ENCODE assay signal across 12 cellular contexts in the genomic region with DNA sequence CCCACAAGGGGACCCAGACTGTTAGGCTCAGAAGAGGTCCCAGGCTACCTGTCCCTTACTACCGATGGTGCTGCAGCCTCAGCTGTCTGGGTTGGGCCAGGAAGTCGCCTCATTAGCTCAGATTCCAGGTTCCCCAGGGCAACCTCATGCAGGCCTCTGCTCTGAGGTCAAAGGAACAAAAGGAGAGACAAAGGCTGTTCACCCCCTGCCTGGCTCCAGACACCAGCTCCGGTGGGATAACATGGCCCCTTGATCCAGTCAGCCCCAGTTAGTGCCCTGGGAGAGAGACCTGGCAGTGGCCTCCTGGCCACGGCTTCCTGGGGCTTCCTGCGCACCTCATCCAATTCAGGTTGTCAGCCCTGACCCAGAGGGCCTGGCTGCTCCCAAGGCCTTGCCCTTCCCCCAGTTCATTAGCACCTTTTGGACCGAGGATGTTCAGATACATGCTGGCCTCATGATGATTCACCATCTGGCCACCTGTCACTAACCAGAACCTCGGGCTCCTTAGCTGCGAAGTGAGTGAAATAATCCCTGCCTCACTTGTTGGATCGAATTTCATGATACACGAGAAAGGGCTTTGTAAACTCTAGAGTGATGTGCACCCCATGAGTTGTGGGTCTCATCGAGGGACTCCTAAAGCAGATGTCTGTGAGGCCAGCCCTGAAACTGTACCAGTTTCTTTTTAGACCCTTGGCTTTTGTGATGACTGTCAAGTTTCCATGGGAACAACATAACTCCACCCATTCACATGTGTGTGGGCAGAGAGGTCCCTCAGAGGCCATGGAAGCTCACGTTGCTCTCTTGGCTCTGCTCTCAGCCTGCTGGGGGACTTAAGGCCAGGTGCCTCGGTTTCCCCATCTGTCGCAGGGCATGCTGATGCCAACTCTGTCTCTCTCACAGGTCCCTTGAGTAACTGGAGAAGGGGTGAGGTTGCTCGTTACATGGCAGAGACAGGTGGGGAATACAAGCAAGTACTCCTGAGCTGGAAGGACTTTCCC.
A peak's percentile ranks its signal among the peaks of the same experiment; 100 is the strongest.
DNase-seq lines count a peak whose midpoint lies in the region; ATAC-seq lines count a peak whose summit lies in the region.
"Had no signal": no experiment of that assay in that cellular context is flagged by ENCODE, and none has a peak within 500 bp of the region (broad histone marks: within the 10 kb centered on the region; RNA-seq: fewer than 3 reads in every experiment).

No MANE protein-coding gene starts in this region.

- in situ Hi-C loops in KBM-7 (cut with MboI; ENCODE audit: low pct_unique_long_range_greater_than_20kb, low sequenced_read_pairs): no loop called here

- H3K4me1 Mint-ChIP-seq in activated naive CD4-positive, alpha-beta T cell treated with anti-CD3 and anti-CD28 coated beads, Interleukin-2, amount 10 ng/mL, durations not matched to agents 7 days and 5 days: no peaks in the 10 kb centered on the region
- H3K4me1 Mint-ChIP-seq in activated CD4-positive, alpha-beta T cell treated with anti-CD3 and anti-CD28 coated beads, Interleukin-2, amount 10 ng/mL, durations not matched to agents 24 days and 14 days: peaks cover 2% of the 10 kb centered on the region

- DNase-seq in DMS 273 treated with DMSO at 0.1 percent for 48 hours (lab: John Stamatoyannopoulos, UW): peak; percentile 43
- peak; percentile 11 for DNase-seq in KBM-7
- peak; percentile 60 for DNase-seq in ecto neural progenitor cell (ENCODE audit: low spot score)
- DNase-seq in NCI-H345 treated with DMSO at 0.1 percent for 48 hours (lab: John Stamatoyannopoulos, UW; ENCODE audit: unreplicated experiment): no peak
- no peak for DNase-seq in GF-D8 (lab: John Stamatoyannopoulos, UW)
- no peak for DNase-seq in activated naive CD4-positive, alpha-beta T cell treated with anti-CD3 and anti-CD28 coated beads, Interleukin-2, amount 10 ng/mL, durations not matched to agents 7 days and 5 days
- DNase-seq in activated CD4-positive, alpha-beta T cell treated with anti-CD3 and anti-CD28 coated beads, Interleukin-2, amount 10 ng/mL, durations not matched to agents 24 days and 14 days: no peak
- DNase-seq: erythroblast, NCI-H774, testis had no signal

- no peaks in the 10 kb centered on the region for H3K9me3 Mint-ChIP-seq in activated naive CD4-positive, alpha-beta T cell treated with anti-CD3 and anti-CD28 coated beads, Interleukin-2, amount 10 ng/mL, durations not matched to agents 7 days and 5 days
- peaks cover 4% of the 10 kb centered on the region for H3K9me3 Mint-ChIP-seq in activated CD4-positive, alpha-beta T cell treated with anti-CD3 and anti-CD28 coated beads, Interleukin-2, amount 10 ng/mL, durations not matched to agents 24 days and 14 days
- H3K9me3 Mint-ChIP-seq: activated naive CD4-positive, alpha-beta T cell treated with anti-CD3 and anti-CD28 coated beads, Interleukin-2, amount 50 U/mL, for 72 hours had no signal

- H3K27me3 Mint-ChIP-seq in activated naive CD4-positive, alpha-beta T cell treated with anti-CD3 and anti-CD28 coated beads, Interleukin-2, amount 10 ng/mL, durations not matched to agents 7 days and 5 days: peaks cover 14% of the 10 kb centered on the region
- H3K27me3 Mint-ChIP-seq in activated CD4-positive, alpha-beta T cell treated with anti-CD3 and anti-CD28 coated beads, Interleukin-2, amount 10 ng/mL, durations not matched to agents 24 days and 14 days: peaks cover 12% of the 10 kb centered on the region

- peak; percentile 53 for ATAC-seq in GM19395 (IDR thresholded peaks at IDR 0.05; ENCODE audit: unreplicated experiment)

- CTCF ChIA-PET in activated naive CD4-positive, alpha-beta T cell treated with anti-CD3 and anti-CD28 coated beads, Interleukin-2, amount 10 ng/mL, durations not matched to agents 7 days and 5 days (lab: Charles Lee): no interaction called here

- no peak overlapping the region for H3K4me3 Mint-ChIP-seq in activated naive CD4-positive, alpha-beta T cell treated with anti-CD3 and anti-CD28 coated beads, Interleukin-2, amount 10 ng/mL, durations not matched to agents 7 days and 5 days
- H3K4me3 Mint-ChIP-seq in activated CD4-positive, alpha-beta T cell treated with anti-CD3 and anti-CD28 coated beads, Interleukin-2, amount 10 ng/mL, durations not matched to agents 24 days and 14 days: no peak overlapping the region

- intact Hi-C loops in activated CD4-positive, alpha-beta T cell treated with anti-CD3 and anti-CD28 coated beads, Interleukin-2, amount 10 ng/mL, durations not matched to agents 24 days and 14 days (cut with micrococcal nuclease): no loop called here

- no peak overlapping the region for H3K27ac Mint-ChIP-seq in activated naive CD4-positive, alpha-beta T cell treated with anti-CD3 and anti-CD28 coated beads, Interleukin-2, amount 10 ng/mL, durations not matched to agents 7 days and 5 days
- H3K27ac Mint-ChIP-seq in activated CD4-positive, alpha-beta T cell treated with anti-CD3 and anti-CD28 coated beads, Interleukin-2, amount 10 ng/mL, durations not matched to agents 24 days and 14 days: no peak overlapping the region
- H3K27ac Mint-ChIP-seq: activated naive CD4-positive, alpha-beta T cell treated with anti-CD3 and anti-CD28 coated beads, Interleukin-2, amount 50 U/mL, for 72 hours had no signal

- H3K36me3 Mint-ChIP-seq in activated naive CD4-positive, alpha-beta T cell treated with anti-CD3 and anti-CD28 coated beads, Interleukin-2, amount 10 ng/mL, durations not matched to agents 7 days and 5 days: no peaks in the 10 kb centered on the region
- H3K36me3 Mint-ChIP-seq in activated CD4-positive, alpha-beta T cell treated with anti-CD3 and anti-CD28 coated beads, Interleukin-2, amount 10 ng/mL, durations not matched to agents 24 days and 14 days (ENCODE audit: low read depth): no peaks in the 10 kb centered on the region
- H3K36me3 Mint-ChIP-seq: activated naive CD4-positive, alpha-beta T cell treated with anti-CD3 and anti-CD28 coated beads, Interleukin-2, amount 50 U/mL, for 72 hours had no signal

Comparison
In these comparisons a context has a peak if more than half of its experiments do, and no peak if none do; other contexts are left out.
1. DNase-seq: peak in DMS 273 treated with DMSO at 0.1 percent for 48 hours (single experiment), KBM-7 (single experiment) and ecto neural progenitor cell (single experiment); none in NCI-H345 treated with DMSO at 0.1 percent for 48 hours (single experiment), GF-D8 (single experiment), activated naive CD4-positive, alpha-beta T cell treated with anti-CD3 and anti-CD28 coated beads, Interleukin-2, amount 10 ng/mL, durations not matched to agents 7 days and 5 days (single experiment) and activated CD4-positive, alpha-beta T cell treated with anti-CD3 and anti-CD28 coated beads, Interleukin-2, amount 10 ng/mL, durations not matched to agents 24 days and 14 days (single experiment).